In the genomic region with DNA sequence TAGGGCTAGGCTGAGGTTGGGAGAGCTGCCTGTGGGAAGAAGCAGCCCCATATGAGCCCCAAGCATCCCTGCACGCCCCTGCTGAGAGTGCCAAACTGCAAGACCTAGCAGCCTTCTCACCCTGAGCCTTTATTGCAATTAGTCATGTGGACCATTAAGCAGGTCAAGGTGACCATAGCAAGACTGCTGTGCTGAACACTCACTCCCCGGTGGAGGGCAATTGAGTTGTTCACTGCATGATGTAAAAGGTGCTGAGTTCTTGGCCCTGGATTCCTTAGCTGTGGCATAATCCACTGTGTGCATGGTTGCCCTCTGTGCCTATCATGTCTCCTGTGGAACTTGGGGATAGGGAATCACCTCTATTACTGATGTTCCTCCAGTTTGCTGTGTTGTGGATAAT, we compare ENCODE assay signal across 16 cellular contexts.
DNase-seq lines count a peak whose midpoint lies in the region; ATAC-seq and TF ChIP-seq lines count a peak whose summit lies in the region.
"Had no signal": no experiment of that assay in that cellular context is flagged by ENCODE, and none has a peak within 500 bp of the region (broad histone marks: within the 10 kb centered on the region; RNA-seq: fewer than 3 reads in every experiment).

No MANE protein-coding gene starts in this region.

- H3K4me1 ChIP-seq in HCT116 (ENCODE audit: control insufficient read depth in 1 of 2, insufficient read depth in 2 of 2, low read length in 2 of 2) (peaks cover 10 to 50% of the 10 kb centered on the region in 2 experiments), PC-9 (replicated peaks; ENCODE audit: insufficient read depth) (peaks cover 39% of the 10 kb centered on the region), ascending aorta (peaks cover 0 to 2% of the 10 kb centered on the region in 2 donors)

- H3K36me3 ChIP-seq in HCT116 (ENCODE audit: control insufficient read depth in 1 of 2, insufficient read depth in 2 of 2, low read length in 2 of 2) (no peaks in the 10 kb centered on the region), PC-9 (ENCODE audit: low read depth) (no peaks in the 10 kb centered on the region), ascending aorta (no peaks in the 10 kb centered on the region)

- no peak overlapping the region for H3K27ac ChIP-seq in HCT116 (ENCODE audit: low read depth, low read length)
- peak overlapping the region; percentile 61 for H3K27ac ChIP-seq in PC-9
- no peak overlapping the region for H3K27ac ChIP-seq in ascending aorta
- H3K27ac ChIP-seq: 22Rv1 had no signal

- intact Hi-C loops in HCT116 (cut with micrococcal nuclease) (no loop called here), PC-9 (cut with micrococcal nuclease; ENCODE audit: unreplicated experiment) (no loop called here), ascending aorta (cut with DNase I) (no loop called here)

- POLR2A ChIA-PET in HCT116 (lab: Charles Lee) (no interaction called here), PC-9 (lab: Charles Lee; ENCODE audit: unreplicated experiment) (no interaction called here)

- no peak for TF ChIP-seq CTCF in HCT116 (IDR thresholded peaks at IDR 0.05 in 2 of 3, conservative IDR thresholded peaks at IDR 0.05 in 1 of 3; ENCODE audit: borderline replicate concordance in 1 of 3, insufficient read depth in 1 of 3, low read depth in 2 of 3, low read length in 2 of 3)
- TF ChIP-seq CTCF in PC-9 (conservative IDR thresholded peaks at IDR 0.05), result no peak
- no peak for TF ChIP-seq CTCF in epithelial cell of proximal tubule (conservative IDR thresholded peaks at IDR 0.05; ENCODE audit: low read depth, low read length)
- TF ChIP-seq CTCF in ascending aorta (IDR thresholded peaks at IDR 0.05), result no peak

- H3K9me2 ChIP-seq in HCT116 (ENCODE audit: insufficient read depth) (0 out of 2 replicates have a peak, but pooled peaks cover 4% of the 10 kb centered on the region), PC-9 (ENCODE audit: insufficient read depth) (no peaks in the 10 kb centered on the region)

- H3K9ac ChIP-seq in HCT116 (ENCODE audit: low read length), result no peak overlapping the region

- DNase-seq in HCT116 (ENCODE audit: low read depth, low spot score) (no peak), PC-9 (no peak), epithelial cell of proximal tubule (ENCODE audit: low read depth) (peak; percentile 86), kidney tubule cell (ENCODE audit: low spot score) (peak; percentile 94), NCI-H2171 (lab: John Stamatoyannopoulos, UW) (no peak), ascending aorta (ENCODE audit: low spot score in 2 of 2) (no peak), activated gamma-delta T cell (lab: John Stamatoyannopoulos, UW) (no peak)
- DNase-seq in stimulated activated CD8-positive, alpha-beta memory T cell treated with anti-CD3 and anti-CD28 coated beads, Interleukin-4, amount 100 ng/mL, for 48 hours, result no peak
- DNase-seq: CD8-positive, alpha-beta T cell; COR-L47; DND-41; GDM1; GOT3; H9; HFFc6 had no signal

- H3K27me3 ChIP-seq in HCT116 (ENCODE audit: insufficient read depth, low read length) (no peaks in the 10 kb centered on the region), PC-9 (ENCODE audit: insufficient read depth, low read depth) (no peaks in the 10 kb centered on the region), ascending aorta (no peaks in the 10 kb centered on the region)

- CTCF ChIA-PET in HCT116 (lab: Charles Lee) (no interaction called here), PC-9 (lab: Charles Lee) (no interaction called here)

- H2AFZ ChIP-seq in HCT116 (ENCODE audit: low read depth, low read length, poor library complexity, severe bottlenecking) (peak overlapping the region; percentile 72), PC-9 (no peak overlapping the region)

- no peaks in the 10 kb centered on the region for H3K9me3 ChIP-seq in HCT116 (ENCODE audit: control insufficient read depth in 1 of 2, insufficient read depth in 1 of 2, low read depth in 1 of 2, low read length in 2 of 2)
- peaks cover 9% of the 10 kb centered on the region; the same call in 1 of the 2 replicates for H3K9me3 ChIP-seq in PC-9 (ENCODE audit: insufficient read depth, low read depth)
- no peaks in the 10 kb centered on the region for H3K9me3 ChIP-seq in ascending aorta

- no peak for TF ChIP-seq RAD21 in HCT116 (IDR thresholded peaks at IDR 0.05; ENCODE audit: low read depth)

- ATAC-seq in HCT116, result no peak
- ATAC-seq: CD8-positive, alpha-beta T cell had no signal

- no peaks in the 10 kb centered on the region for H4K20me1 ChIP-seq in HCT116 (ENCODE audit: insufficient read depth)
- H4K20me1 ChIP-seq in PC-9 (ENCODE audit: insufficient read depth), result no peaks in the 10 kb centered on the region

- BruUV-seq in HCT116 (replicated peaks; lab: Mats Ljungman, UMichigan), result no TSS peak
- BruUV-seq in PC-9 (replicated peaks; lab: Mats Ljungman, UMichigan), result no TSS peak

- H3K79me2 ChIP-seq in HCT116 (ENCODE audit: insufficient read depth, low read length) (no peaks in the 10 kb centered on the region), PC-9 (ENCODE audit: low read depth) (no peaks in the 10 kb centered on the region)

- H3F3A ChIP-seq in PC-9 (ENCODE audit: insufficient read depth, low read depth), result peaks cover 20% of the 10 kb centered on the region

- RAD21 ChIA-PET in HCT116 (lab: Charles Lee; ENCODE audit: low non-redundant PET in 1 of 2, low total read pairs in 2 of 2, uncharacterized antibody in 2 of 2, unreplicated experiment in 2 of 2), result no interaction called here

- H3K4me2 ChIP-seq in HCT116 (ENCODE audit: low read length) (peak overlapping the region; percentile 21), PC-9 (no peak overlapping the region)

- no peak for TF ChIP-seq POLR2A in HCT116 (IDR thresholded peaks at IDR 0.05; ENCODE audit: borderline replicate concordance, extremely low read depth, insufficient read depth, insufficient read length)

- H3K4me3 ChIP-seq in HCT116 (replicated peaks in 1 of 2; ENCODE audit: low read depth in 1 of 2, low read length in 2 of 2) (no peak overlapping the region), PC-9 (no peak overlapping the region), epithelial cell of proximal tubule (ENCODE audit: low read depth, low read length) (no peak overlapping the region), ascending aorta (no peak overlapping the region)

TF ChIP-seq in HCT116, 20 proteins besides CTCF, POLR2A, EP300 and RAD21 (continues in another document):
- no peak for TF ChIP-seq ELF1 (IDR thresholded peaks at IDR 0.05; ENCODE audit: borderline replicate concordance, low read depth)
- no peak for TF ChIP-seq YY1 (IDR thresholded peaks at IDR 0.05; ENCODE audit: extremely low read depth, insufficient replicate concordance, low read depth, low read length)
- no peak for TF ChIP-seq SP1 (IDR thresholded peaks at IDR 0.05; ENCODE audit: low read depth)
- TF ChIP-seq, protein P1, sequence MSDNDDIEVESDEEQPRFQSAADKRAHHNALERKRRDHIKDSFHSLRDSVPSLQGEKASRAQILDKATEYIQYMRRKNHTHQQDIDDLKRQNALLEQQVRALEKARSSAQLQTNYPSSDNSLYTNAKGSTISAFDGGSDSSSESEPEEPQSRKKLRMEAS (IDR thresholded peaks at IDR 0.05), result no peak
- TF ChIP-seq ZNF274 (IDR thresholded peaks at IDR 0.05; ENCODE audit: low read depth, low read length), result no peak
- no peak for TF ChIP-seq TCF7L2 (IDR thresholded peaks at IDR 0.05; ENCODE audit: borderline replicate concordance, extremely low read depth, insufficient read depth, insufficient read length)
- no peak for TF ChIP-seq FOSL1 (IDR thresholded peaks at IDR 0.05; ENCODE audit: low read depth)
- TF ChIP-seq CEBPB (IDR thresholded peaks at IDR 0.05; ENCODE audit: low read depth), result no peak
- TF ChIP-seq POLR2AphosphoS5 (IDR thresholded peaks at IDR 0.05; ENCODE audit: low read depth, low read length), result no peak
- no peak for TF ChIP-seq EZH2 (IDR thresholded peaks at IDR 0.05)
- no peak for TF ChIP-seq SIN3A (IDR thresholded peaks at IDR 0.05; ENCODE audit: low read depth)
- TF ChIP-seq CBX3 (IDR thresholded peaks at IDR 0.05; ENCODE audit: low read depth), result no peak
- TF ChIP-seq ZFX (IDR thresholded peaks at IDR 0.05), result no peak
- TF ChIP-seq REST (IDR thresholded peaks at IDR 0.05; ENCODE audit: low read depth), result no peak
- TF ChIP-seq JUND (IDR thresholded peaks at IDR 0.05), result no peak
- no peak for TF ChIP-seq EGR1 (IDR thresholded peaks at IDR 0.05; ENCODE audit: low read depth)

Comparison
In these comparisons a context has a peak if more than half of its experiments do, and no peak if none do; other contexts are left out.
1. DNase-seq: peak in epithelial cell of proximal tubule (single experiment) and kidney tubule cell (single experiment); none in HCT116 (single experiment), PC-9 (0 of 2), NCI-H2171 (single experiment), ascending aorta (0 of 2), stimulated activated CD8-positive, alpha-beta memory T cell treated with anti-CD3 and anti-CD28 coated beads, Interleukin-4, amount 100 ng/mL, for 48 hours (single experiment) and activated gamma-delta T cell (single experiment).